In the genomic region with DNA sequence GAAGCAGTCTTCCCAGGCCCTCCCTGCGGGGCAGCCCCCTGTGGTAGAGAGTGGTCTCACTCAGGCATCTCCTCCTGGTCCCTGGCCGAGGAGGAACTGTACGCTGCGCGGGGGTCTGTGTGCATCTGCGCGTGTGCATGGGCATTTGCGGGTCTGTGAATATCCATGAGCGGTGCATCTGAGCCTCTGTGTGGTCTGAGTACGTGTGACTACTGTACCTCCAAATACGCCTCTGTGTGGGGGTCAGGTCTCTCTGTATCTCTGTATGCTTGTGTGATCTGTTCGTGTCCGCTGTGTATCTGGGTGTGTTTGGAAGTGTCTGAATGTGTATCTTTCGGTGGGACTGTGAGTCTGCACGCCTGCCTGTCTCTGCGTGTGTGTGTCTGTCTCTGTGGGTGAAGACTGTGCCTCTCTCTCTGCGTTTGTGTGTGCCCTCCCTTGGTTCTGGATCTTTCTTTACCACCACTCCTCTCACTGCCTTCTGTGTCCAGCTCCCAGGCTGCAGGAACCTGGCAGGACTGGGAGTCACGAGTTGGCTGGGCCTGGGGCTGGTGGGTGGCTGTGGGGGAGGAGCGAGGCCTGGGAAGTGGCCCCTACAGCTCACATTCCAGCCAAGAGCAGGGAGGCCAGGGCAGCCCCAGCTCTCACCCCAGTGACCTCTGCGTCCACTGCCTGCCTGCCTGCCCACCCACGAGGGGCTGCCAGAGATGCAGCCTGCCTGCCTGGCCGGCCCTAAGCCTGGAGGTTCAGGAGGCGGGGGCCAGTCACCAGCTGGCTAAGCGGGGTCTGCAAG, we compare ENCODE assay signal across 1 cellular context.
TF ChIP-seq lines count a peak whose summit lies in the region.

No MANE protein-coding gene starts in this region.

TF ChIP-seq in SK-N-SH treated with all-trans-retinoic acid at 6 μM for 48 hours, 23 proteins besides CTCF, POLR2A, EP300 and RAD21 (continued from another document):
- TF ChIP-seq ZNF565 (CRISPR knock-in tag; conservative IDR thresholded peaks at IDR 0.05; ENCODE audit: low read depth) (no peak), ZFP30 (CRISPR knock-in tag; IDR thresholded peaks at IDR 0.05) (no peak), BACH2 (CRISPR knock-in tag; IDR thresholded peaks at IDR 0.05; ENCODE audit: borderline replicate concordance) (no peak), PPARA (CRISPR knock-in tag; IDR thresholded peaks at IDR 0.05; ENCODE audit: borderline replicate concordance) (no peak), TCF4 (CRISPR knock-in tag; IDR thresholded peaks at IDR 0.05; ENCODE audit: borderline replicate concordance) (no peak), OSR1 (CRISPR knock-in tag; IDR thresholded peaks at IDR 0.05) (no peak), CSDC2 (CRISPR knock-in tag; IDR thresholded peaks at IDR 0.05) (no peak), ZNF8 (CRISPR knock-in tag; IDR thresholded peaks at IDR 0.05) (no peak), GLIS3 (CRISPR knock-in tag; IDR thresholded peaks at IDR 0.05) (no peak), RARB (CRISPR knock-in tag; IDR thresholded peaks at IDR 0.05) (no peak)
- TF ChIP-seq, protein P1, sequence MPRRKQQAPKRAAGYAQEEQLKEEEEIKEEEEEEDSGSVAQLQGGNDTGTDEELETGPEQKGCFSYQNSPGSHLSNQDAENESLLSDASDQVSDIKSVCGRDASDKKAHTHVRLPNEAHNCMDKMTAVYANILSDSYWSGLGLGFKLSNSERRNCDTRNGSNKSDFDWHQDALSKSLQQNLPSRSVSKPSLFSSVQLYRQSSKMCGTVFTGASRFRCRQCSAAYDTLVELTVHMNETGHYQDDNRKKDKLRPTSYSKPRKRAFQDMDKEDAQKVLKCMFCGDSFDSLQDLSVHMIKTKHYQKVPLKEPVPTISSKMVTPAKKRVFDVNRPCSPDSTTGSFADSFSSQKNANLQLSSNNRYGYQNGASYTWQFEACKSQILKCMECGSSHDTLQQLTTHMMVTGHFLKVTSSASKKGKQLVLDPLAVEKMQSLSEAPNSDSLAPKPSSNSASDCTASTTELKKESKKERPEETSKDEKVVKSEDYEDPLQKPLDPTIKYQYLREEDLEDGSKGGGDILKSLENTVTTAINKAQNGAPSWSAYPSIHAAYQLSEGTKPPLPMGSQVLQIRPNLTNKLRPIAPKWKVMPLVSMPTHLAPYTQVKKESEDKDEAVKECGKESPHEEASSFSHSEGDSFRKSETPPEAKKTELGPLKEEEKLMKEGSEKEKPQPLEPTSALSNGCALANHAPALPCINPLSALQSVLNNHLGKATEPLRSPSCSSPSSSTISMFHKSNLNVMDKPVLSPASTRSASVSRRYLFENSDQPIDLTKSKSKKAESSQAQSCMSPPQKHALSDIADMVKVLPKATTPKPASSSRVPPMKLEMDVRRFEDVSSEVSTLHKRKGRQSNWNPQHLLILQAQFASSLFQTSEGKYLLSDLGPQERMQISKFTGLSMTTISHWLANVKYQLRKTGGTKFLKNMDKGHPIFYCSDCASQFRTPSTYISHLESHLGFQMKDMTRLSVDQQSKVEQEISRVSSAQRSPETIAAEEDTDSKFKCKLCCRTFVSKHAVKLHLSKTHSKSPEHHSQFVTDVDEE (CRISPR knock-in tag; IDR thresholded peaks at IDR 0.05), result no peak
